In genomic region chr5:150486402-150487198, GRCh38 we compare ENCODE assay signal across 8 cellular contexts. TPM values are rescaled to one million over a fixed set of nuclear protein-coding genes. Genes with fewer than 3 reads are reported as not detected.
DNase-seq lines count a peak whose midpoint lies in the region; ATAC-seq and TF ChIP-seq lines count a peak whose summit lies in the region.

No MANE protein-coding gene starts in this region.

- DNase-seq in NCI-H2029 (lab: John Stamatoyannopoulos, UW): peak; percentile 31
- DNase-seq in NCI-H2029 treated with DMSO at 0.1 percent for 48 hours (lab: John Stamatoyannopoulos, UW): no peak
- DNase-seq in M059J (ENCODE audit: low read depth): peak; percentile 61
- peak; percentile 14 for DNase-seq in activated CD4-positive, alpha-beta T cell treated with anti-CD3 and anti-CD28 coated beads, Interleukin-2, amount 10 ng/mL, durations not matched to agents 7 days and 5 days
- DNase-seq in ecto neural progenitor cell (ENCODE audit: low spot score): peak; percentile 90
- DNase-seq in lower leg skin (ENCODE audit: low spot score in 2 of 2): no peak
- DNase-seq in stimulated activated CD8-positive, alpha-beta memory T cell treated with anti-CD3 and anti-CD28 coated beads, Interleukin-12 subunit alpha, Interleukin-12 subunit beta, amount 100 ng/mL, for 4 hours (ENCODE audit: low read depth): peak; percentile 12

- no peak for TF ChIP-seq POLR2A in lower leg skin (IDR thresholded peaks at IDR 0.05)

- POLR2A ChIA-PET in activated CD4-positive, alpha-beta T cell treated with anti-CD3 and anti-CD28 coated beads, Interleukin-2, amount 10 ng/mL, durations not matched to agents 7 days and 5 days (lab: Charles Lee): no interaction called here

- H3K4me1 Mint-ChIP-seq in activated CD4-positive, alpha-beta T cell treated with anti-CD3 and anti-CD28 coated beads, Interleukin-2, amount 10 ng/mL, durations not matched to agents 7 days and 5 days: peaks cover 9% of the 10 kb centered on the region

- H3K27ac Mint-ChIP-seq in activated CD4-positive, alpha-beta T cell treated with anti-CD3 and anti-CD28 coated beads, Interleukin-2, amount 10 ng/mL, durations not matched to agents 7 days and 5 days: peak overlapping the region; percentile 5

- no peaks in the 10 kb centered on the region for H3K9me3 Mint-ChIP-seq in activated CD4-positive, alpha-beta T cell treated with anti-CD3 and anti-CD28 coated beads, Interleukin-2, amount 10 ng/mL, durations not matched to agents 7 days and 5 days

- peak overlapping the region; percentile 45 for H3K4me3 Mint-ChIP-seq in activated CD4-positive, alpha-beta T cell treated with anti-CD3 and anti-CD28 coated beads, Interleukin-2, amount 10 ng/mL, durations not matched to agents 7 days and 5 days

- H3K27me3 Mint-ChIP-seq in activated CD4-positive, alpha-beta T cell treated with anti-CD3 and anti-CD28 coated beads, Interleukin-2, amount 10 ng/mL, durations not matched to agents 7 days and 5 days: peaks cover 17% of the 10 kb centered on the region

- WGBS in lower leg skin, 2 donors: 1% methylated on average over 22 to 37 of the region's 60 CpGs

- TF ChIP-seq CTCF in lower leg skin (IDR thresholded peaks at IDR 0.05): no peak

- no peak for ATAC-seq in HG03045 (IDR thresholded peaks at IDR 0.05; ENCODE audit: unreplicated experiment)

- CTCF ChIA-PET in activated CD4-positive, alpha-beta T cell treated with anti-CD3 and anti-CD28 coated beads, Interleukin-2, amount 10 ng/mL, durations not matched to agents 7 days and 5 days (lab: Charles Lee): interaction anchor here (0.9 to 1.6 kb wide), 2 partner anchors 11 to 159 kb away, joined by 3 to 4 read pairs; no protein-coding TSS in a partner anchor

- peak overlapping the region; percentile 78 for H3K4me3 ChIP-seq in lower leg skin (ENCODE audit: low read depth, poor library complexity, severe bottlenecking)

- no peaks in the 10 kb centered on the region for H3K36me3 Mint-ChIP-seq in activated CD4-positive, alpha-beta T cell treated with anti-CD3 and anti-CD28 coated beads, Interleukin-2, amount 10 ng/mL, durations not matched to agents 7 days and 5 days (ENCODE audit: low read depth)

- intact Hi-C loops in lower leg skin (cut with DNase I; ENCODE audit: low total_unique reads): no loop called here

RNA-seq across cellular contexts. Expression of gene NDST1, which starts 21.3 kb away (rescaled TPM):
- total RNA-seq in M059J (2014; rRNA removed; shearing (Covaris generic)): 24.3 and 44.2 TPM in 2 replicates
- total RNA-seq in activated CD4-positive, alpha-beta T cell treated with anti-CD3 and anti-CD28 coated beads, Interleukin-2, amount 10 ng/mL, durations not matched to agents 7 days and 5 days: under 1 TPM; 0.50 to 0.71 TPM
- total RNA-seq in lower leg skin: 100 to 1,000 TPM in 3 of 4 donors, 10 to 100 TPM in 1; 62.9 to 127 (median 115) TPM

RNA-seq across cellular contexts. Expression of gene RPS14, which starts 37.1 kb away (rescaled TPM):
- 1,412 and 1,643 TPM in 2 replicates for total RNA-seq in M059J (2014; rRNA removed; shearing (Covaris generic))
- total RNA-seq in activated CD4-positive, alpha-beta T cell treated with anti-CD3 and anti-CD28 coated beads, Interleukin-2, amount 10 ng/mL, durations not matched to agents 7 days and 5 days: 1,000 to 10,000 TPM; 2,151 to 2,478 TPM
- total RNA-seq in lower leg skin: 1,000 to 10,000 TPM; 2,497 to 4,490 (median 3,854) TPM

Comparison
In these comparisons a context has a peak if more than half of its experiments do, and no peak if none do; other contexts are left out.
1. DNase-seq: peak in NCI-H2029 (single experiment), M059J (single experiment), activated CD4-positive, alpha-beta T cell treated with anti-CD3 and anti-CD28 coated beads, Interleukin-2, amount 10 ng/mL, durations not matched to agents 7 days and 5 days (single experiment), ecto neural progenitor cell (single experiment) and stimulated activated CD8-positive, alpha-beta memory T cell treated with anti-CD3 and anti-CD28 coated beads, Interleukin-12 subunit alpha, Interleukin-12 subunit beta, amount 100 ng/mL, for 4 hours (single experiment); none in NCI-H2029 treated with DMSO at 0.1 percent for 48 hours (single experiment) and lower leg skin (0 of 2).
2. RNA of gene NDST1, which starts 21.3 kb away (total RNA-seq): 62.9 to 127 TPM in lower leg skin and 24.3 to 44.2 TPM in M059J; 0.50 to 0.71 TPM in activated CD4-positive, alpha-beta T cell treated with anti-CD3 and anti-CD28 coated beads, Interleukin-2, amount 10 ng/mL, durations not matched to agents 7 days and 5 days; every median in the first group is over 10 times any median in the second.